ENCODE assay signal across 29 cellular contexts in genomic region chr7:106101726-106102125, GRCh38. TPM values are rescaled to one million over a fixed set of nuclear protein-coding genes. Genes with fewer than 3 reads are reported as not detected.
DNase-seq lines count a peak whose midpoint lies in the region; ATAC-seq, FAIRE-seq and TF ChIP-seq lines count a peak whose summit lies in the region.
"Had no signal": no experiment of that assay in that cellular context is flagged by ENCODE, and none has a peak within 500 bp of the region (broad histone marks: within the 10 kb centered on the region; RNA-seq: fewer than 3 reads in every experiment).

No MANE protein-coding gene starts in this region.

- H3K4me1 ChIP-seq in left ventricle myocardium inferior (peaks cover 84% of the 10 kb centered on the region), right cardiac atrium (ENCODE audit: control insufficient read depth, insufficient read depth, low read length) (peaks cover 5% of the 10 kb centered on the region), kidney (ENCODE audit: control insufficient read depth in 1 of 2, insufficient read depth in 1 of 2, low read depth in 1 of 2, low read length in 2 of 2) (peaks cover 0 to 4% of the 10 kb centered on the region in 2 donors), pancreas (peaks cover 4 to 11% (median 7%) of the 10 kb centered on the region in 3 donors)
- H3K4me1 ChIP-seq: SJCRH30 had no signal

- FAIRE-seq in kidney (lab: Jason Lieb, UNC): no peak
- FAIRE-seq in pancreas (lab: Jason Lieb, UNC): no peak
- FAIRE-seq: A549 had no signal

- peak overlapping the region; percentile 17 for H3K27ac Mint-ChIP-seq in stimulated activated memory B cell treated with anti-CD40 and anti-IgM and Interleukin-4, amounts not matched to agents 10 μg/mL and 1 μg/mL and 100 μg/mL, for 72 hours
- H3K27ac Mint-ChIP-seq: activated CD8-positive, alpha-beta memory T cell treated with anti-CD3 and anti-CD28 coated beads, Interleukin-2, amount 10 ng/mL, durations not matched to agents 7 days and 5 days had no signal

- H3K27ac ChIP-seq in left ventricle myocardium inferior (replicated peaks) (peak overlapping the region; percentile 76), right cardiac atrium (ENCODE audit: low read length) (no peak overlapping the region), SU-DHL-6 (ENCODE audit: low read depth, low read length) (peak overlapping the region; percentile 48), kidney (ENCODE audit: low read depth in 2 of 2, low read length in 2 of 2) (no peak overlapping the region), pancreas (no peak overlapping the region)
- H3K27ac ChIP-seq: A549, ovary, SJCRH30, uterus had no signal

- peaks cover 21% of the 10 kb centered on the region for H3K36me3 Mint-ChIP-seq in stimulated activated memory B cell treated with anti-CD40 and anti-IgM and Interleukin-4, amounts not matched to agents 10 μg/mL and 1 μg/mL and 100 μg/mL, for 72 hours

- TF ChIP-seq CTCF in left ventricle myocardium inferior (IDR thresholded peaks at IDR 0.05; ENCODE audit: borderline replicate concordance) (no peak), SU-DHL-6 (IDR thresholded peaks at IDR 0.05; ENCODE audit: insufficient read depth, low read length, poor library complexity, severe bottlenecking) (no peak), choroid plexus epithelial cell (conservative IDR thresholded peaks at IDR 0.05; ENCODE audit: low read depth, low read length) (no peak), kidney (IDR thresholded peaks at IDR 0.05; ENCODE audit: borderline replicate concordance, extremely low read depth, insufficient read depth) (no peak), pancreas (IDR thresholded peaks at IDR 0.05) (no peak)

- peaks cover 100% of the 10 kb centered on the region for H3K79me2 ChIP-seq in SU-DHL-6 (ENCODE audit: insufficient read depth, low read length)

- H3K4me3 ChIP-seq in left ventricle myocardium inferior: no peak overlapping the region
- no peak overlapping the region for H3K4me3 ChIP-seq in right cardiac atrium (ENCODE audit: low read length)
- H3K4me3 ChIP-seq in SU-DHL-6 (ENCODE audit: insufficient read depth, low read length, poor library complexity, severe bottlenecking): peak overlapping the region; percentile 30
- H3K4me3 ChIP-seq in choroid plexus epithelial cell (ENCODE audit: low read depth, low read length): no peak overlapping the region
- no peak overlapping the region for H3K4me3 ChIP-seq in kidney (ENCODE audit: low read length in 2 of 2)
- no peak overlapping the region for H3K4me3 ChIP-seq in pancreas
- H3K4me3 ChIP-seq: A549, ovary, right atrium auricular region, SJCRH30, thyroid gland, uterus had no signal

- 80% methylated on average over 3 of the region's 3 CpGs for WGBS in right cardiac atrium
- WGBS in pancreas, 2 donors: 84 to 85% methylated on average over 3 of the region's 3 CpGs

- H3K9me3 Mint-ChIP-seq in stimulated activated memory B cell treated with anti-CD40 and anti-IgM and Interleukin-4, amounts not matched to agents 10 μg/mL and 1 μg/mL and 100 μg/mL, for 72 hours: no peaks in the 10 kb centered on the region
- H3K9me3 Mint-ChIP-seq: CD8-positive, alpha-beta memory T cell; H9; nephron progenitor cell had no signal

- ATAC-seq in right cardiac atrium (no peak), pancreas (no peak)
- ATAC-seq in stimulated activated memory B cell treated with anti-CD40 and anti-IgM and Interleukin-4, amounts not matched to agents 10 μg/mL and 1 μg/mL and 100 μg/mL, for 72 hours: no peak
- ATAC-seq: A549; activated CD8-positive, alpha-beta memory T cell treated with anti-CD3 and anti-CD28 coated beads, Interleukin-2, amount 10 ng/mL, durations not matched to agents 7 days and 5 days; esophagus mucosa had no signal

- H2AFZ ChIP-seq in SU-DHL-6 (ENCODE audit: low read depth, low read length, severe bottlenecking): no peak overlapping the region

- H3K9ac ChIP-seq in SU-DHL-6 (ENCODE audit: low read length) (peak overlapping the region; percentile 15), kidney (ENCODE audit: low read length in 2 of 2) (no peak overlapping the region)

- no peak overlapping the region for H3K4me3 Mint-ChIP-seq in stimulated activated memory B cell treated with anti-CD40 and anti-IgM and Interleukin-4, amounts not matched to agents 10 μg/mL and 1 μg/mL and 100 μg/mL, for 72 hours
- H3K4me3 Mint-ChIP-seq: activated CD8-positive, alpha-beta memory T cell treated with anti-CD3 and anti-CD28 coated beads, Interleukin-2, amount 10 ng/mL, durations not matched to agents 7 days and 5 days; CD8-positive, alpha-beta memory T cell; H9; nephron progenitor cell had no signal

- H3K4me1 Mint-ChIP-seq in stimulated activated memory B cell treated with anti-CD40 and anti-IgM and Interleukin-4, amounts not matched to agents 10 μg/mL and 1 μg/mL and 100 μg/mL, for 72 hours: peaks cover 76% of the 10 kb centered on the region

- H3K9me3 ChIP-seq in left ventricle myocardium inferior (replicated peaks) (no peaks in the 10 kb centered on the region), right cardiac atrium (ENCODE audit: control insufficient read depth, low read length) (no peaks in the 10 kb centered on the region), SU-DHL-6 (ENCODE audit: insufficient read depth, low read length) (no peaks in the 10 kb centered on the region), kidney (ENCODE audit: control insufficient read depth in 1 of 2, low read length in 2 of 2) (no peaks in the 10 kb centered on the region), pancreas (no peaks in the 10 kb centered on the region)
- H3K9me3 ChIP-seq: A549, ovary, right atrium auricular region, SJCRH30, thyroid gland, uterus had no signal

- no peaks in the 10 kb centered on the region for H3K27me3 ChIP-seq in left ventricle myocardium inferior (ENCODE audit: low read depth)
- no peaks in the 10 kb centered on the region for H3K27me3 ChIP-seq in right cardiac atrium (ENCODE audit: control insufficient read depth, insufficient read depth)
- no peaks in the 10 kb centered on the region for H3K27me3 ChIP-seq in SU-DHL-6 (ENCODE audit: low read length)
- no peaks in the 10 kb centered on the region for H3K27me3 ChIP-seq in pancreas
- H3K27me3 ChIP-seq: ovary, right atrium auricular region, SJCRH30, thyroid gland, uterus had no signal

- peaks cover 21% of the 10 kb centered on the region for H3K36me3 ChIP-seq in left ventricle myocardium inferior
- H3K36me3 ChIP-seq in SU-DHL-6 (ENCODE audit: low read length): peaks cover 48% of the 10 kb centered on the region
- H3K36me3 ChIP-seq in kidney (ENCODE audit: control insufficient read depth in 1 of 2, insufficient read depth in 2 of 2, low read length in 2 of 2): peaks cover 0 to 3% of the 10 kb centered on the region in 2 donors
- no peaks in the 10 kb centered on the region for H3K36me3 ChIP-seq in pancreas
- H3K36me3 ChIP-seq: ovary, uterus had no signal

- H3K4me2 ChIP-seq in SU-DHL-6 (ENCODE audit: low read depth, low read length, poor library complexity, severe bottlenecking): peak overlapping the region; percentile 83
- H3K4me2 ChIP-seq: A549 had no signal

- H3K9me2 ChIP-seq in SU-DHL-6 (replicated peaks; ENCODE audit: insufficient read depth, low read length): no peaks in the 10 kb centered on the region

- no peak for DNase-seq in left ventricle myocardium inferior
- no peak for DNase-seq in right cardiac atrium
- peak; percentile 15 for DNase-seq in choroid plexus epithelial cell (ENCODE audit: low read depth)
- no peak for DNase-seq in NAMALWA (ENCODE audit: low spot score)
- no peak for DNase-seq in kidney
- no peak for DNase-seq in pancreas
- DNase-seq: activated CD8-positive, alpha-beta memory T cell treated with anti-CD3 and anti-CD28 coated beads, Interleukin-2, amount 10 ng/mL, durations not matched to agents 7 days and 5 days; activated T-cell treated with anti-CD3 and anti-CD28 coated beads, Interleukin-2, amount 50 U/mL, for 48 hours; CD8-positive, alpha-beta memory T cell; DMS 273 treated with DMSO at 0.1 percent for 48 hours; foreskin fibroblast; H9; NCI-H146; NCI-H345; NCI-H748 treated with DMSO at 0.1 percent for 48 hours; nephron progenitor cell; ovary; RPMI8226; SJCRH30; stimulated activated CD4-positive, alpha-beta T cell treated with anti-CD3 and anti-CD28 coated beads, Interleukin-12 subunit alpha, Interleukin-12 subunit beta, amount 100 ng/mL, for 4 hours; stimulated activated CD4-positive, alpha-beta T cell treated with anti-CD3 and anti-CD28 coated beads, Interleukin-2, amount 100 ng/mL, for 48 hours; T-helper 1 cell; thyroid gland; uterus had no signal

- no peaks in the 10 kb centered on the region for H3K27me3 Mint-ChIP-seq in stimulated activated memory B cell treated with anti-CD40 and anti-IgM and Interleukin-4, amounts not matched to agents 10 μg/mL and 1 μg/mL and 100 μg/mL, for 72 hours
- H3K27me3 Mint-ChIP-seq: activated CD8-positive, alpha-beta memory T cell treated with anti-CD3 and anti-CD28 coated beads, Interleukin-2, amount 10 ng/mL, durations not matched to agents 7 days and 5 days; CD8-positive, alpha-beta memory T cell had no signal

- peaks cover 46% of the 10 kb centered on the region; the same call in 1 of the 2 replicates for H4K20me1 ChIP-seq in SU-DHL-6 (ENCODE audit: low read depth, low read length)

- peaks cover 82% of the 10 kb centered on the region for H3F3A ChIP-seq in SU-DHL-6 (ENCODE audit: insufficient read depth)

- intact Hi-C loops in left ventricle myocardium inferior (cut with micrococcal nuclease): no loop called here
- intact Hi-C loops in right cardiac atrium (cut with DNase I): no loop called here
- intact Hi-C loops in kidney (cut with DNase I): no loop called here
- intact Hi-C loops in pancreas (cut with DNase I): no loop called here

RNA-seq across cellular contexts. Expression of gene SYPL1, which starts 10.4 kb away (rescaled TPM):
- total RNA-seq in left ventricle myocardium inferior (83.6 TPM), right cardiac atrium (10 to 100 TPM; 72.2 to 86.9 (median 79.7) TPM), kidney (111 TPM), pancreas (10 to 100 TPM; 23.4 to 44.7 (median 33.5) TPM)
- polyA plus RNA-seq in right cardiac atrium (78.0 TPM), kidney (ENCODE audit: insufficient read depth, low read depth, low replicate concordance) (90.8 TPM), pancreas (10 to 100 TPM; 16.4 to 38.6 TPM)

Comparison
In these comparisons a context has a peak if more than half of its experiments do, and no peak if none do; other contexts are left out.
1. H3K27ac ChIP-seq: peak in left ventricle myocardium inferior (single experiment) and SU-DHL-6 (single experiment); none in right cardiac atrium (single experiment), kidney (0 of 2) and pancreas (0 of 4).